In the genomic region with DNA sequence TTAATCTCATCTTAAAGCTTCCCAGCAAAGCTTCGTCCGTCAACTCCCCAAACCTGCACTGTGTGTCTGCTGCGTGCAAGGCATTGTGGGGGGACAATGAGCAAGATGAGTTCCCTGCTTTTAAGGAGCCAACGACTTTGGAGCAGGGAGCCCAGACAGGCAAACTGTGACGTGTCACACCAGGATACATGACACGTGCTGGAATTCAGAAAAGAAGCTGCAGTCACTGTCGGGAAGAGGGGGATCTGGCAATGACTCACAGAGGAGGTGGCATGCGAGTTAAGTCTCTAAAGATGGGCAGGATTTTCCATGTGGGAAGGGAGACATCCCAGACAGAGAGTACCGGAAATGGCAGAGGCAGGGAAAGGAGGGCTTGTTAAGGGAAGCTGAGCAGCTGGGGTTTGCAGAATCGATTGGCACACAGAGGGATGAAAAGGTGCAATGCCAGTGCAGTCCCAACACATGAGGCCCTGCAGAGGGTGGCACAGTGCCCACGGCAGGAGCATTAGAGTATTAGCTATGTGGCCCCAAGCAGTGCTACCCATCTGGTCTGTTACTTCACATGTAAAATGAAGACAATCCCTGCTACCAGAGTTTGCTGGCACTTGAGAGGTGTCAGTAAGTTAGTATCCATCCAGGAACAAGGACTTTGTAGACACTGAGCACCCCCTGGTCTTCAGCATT, we compare ENCODE assay signal across 12 cellular contexts. TPM values are rescaled to one million over a fixed set of nuclear protein-coding genes. Genes with fewer than 3 reads are reported as not detected.
A peak's percentile ranks its signal among the peaks of the same experiment; 100 is the strongest.
DNase-seq lines count a peak whose midpoint lies in the region; TF ChIP-seq lines count a peak whose summit lies in the region.
"Had no signal": no experiment of that assay in that cellular context is flagged by ENCODE, and none has a peak within 500 bp of the region (broad histone marks: within the 10 kb centered on the region; RNA-seq: fewer than 3 reads in every experiment).

No MANE protein-coding gene starts in this region.

- peak overlapping the region; percentile 20; the same call in 1 of the 2 replicates for H3K27ac ChIP-seq in RWPE1
- H3K27ac ChIP-seq: suprapubic skin had no signal

- CTCF ChIA-PET in RWPE1 (lab: Yijun Ruan, JAX), result no interaction called here

- DNase-seq in GM04503 (ENCODE audit: low read depth), result peak; percentile 81
- DNase-seq in RWPE1 (ENCODE audit: low spot score), result no peak
- DNase-seq in fibroblast of gingiva (ENCODE audit: low read depth), result peak; percentile 8
- peak; percentile 41 for DNase-seq in renal cortical epithelial cell (ENCODE audit: low read depth)
- DNase-seq in NOMO-1 treated with dmso at 0.1 percent for 144 hours (lab: John Stamatoyannopoulos, UW; ENCODE audit: unreplicated experiment), result no peak
- no peak for DNase-seq in midbrain (lab: John Stamatoyannopoulos, UW)
- no peak for DNase-seq in NCI-H2227 (lab: John Stamatoyannopoulos, UW; ENCODE audit: unreplicated experiment)
- DNase-seq: activated gamma-delta T cell; central memory CD4-positive, alpha-beta T cell; erythroblast; NCI-H1930 had no signal

- POLR2A ChIA-PET in RWPE1 (lab: Yijun Ruan, JAX; ENCODE audit: low non-redundant PET), result interaction anchor here (0.6 kb wide), 1 partner anchor 243 kb away, joined by 4 read pairs; no protein-coding TSS in a partner anchor

- no peak for TF ChIP-seq CTCF in RWPE1 (conservative IDR thresholded peaks at IDR 0.05; ENCODE audit: low read depth)

RNA-seq across cellular contexts. Expression of gene SETD3, which starts 52.9 kb away (rescaled TPM):
- 85.9 and 96.7 TPM in 2 replicates for total RNA-seq in renal cortical epithelial cell

RNA-seq across cellular contexts. Expression of gene CCNK, which starts 53.4 kb away (rescaled TPM):
- total RNA-seq in renal cortical epithelial cell, result 25.2 and 49.1 TPM in 2 replicates

Comparison
In these comparisons a context has a peak if more than half of its experiments do, and no peak if none do; other contexts are left out.
1. DNase-seq: peak in GM04503 (single experiment), fibroblast of gingiva (single experiment) and renal cortical epithelial cell (single experiment); none in RWPE1 (single experiment), NOMO-1 treated with dmso at 0.1 percent for 144 hours (single experiment), midbrain (single experiment) and NCI-H2227 (single experiment).